Comparison of ENCODE assay signal across 26 cellular contexts in genomic region chr10:89613582-89613981, GRCh38.
"Had no signal": no experiment of that assay in that cellular context is flagged by ENCODE, and none has a peak within 500 bp of the region (broad histone marks: within the 10 kb centered on the region; RNA-seq: fewer than 3 reads in every experiment).

No MANE protein-coding gene starts in this region.

- DNase-seq: activated CD4-positive, alpha-beta T cell treated with anti-CD3 and anti-CD28 coated beads, Interleukin-2, amount 10 ng/mL, durations not matched to agents 24 days and 14 days; activated CD4-positive, CD25-positive, alpha-beta regulatory T cell treated with anti-CD3 and anti-CD28 coated beads, Interleukin-2, amount 50 U/mL, for 72 hours; activated CD8-positive, alpha-beta memory T cell treated with anti-CD3 and anti-CD28 coated beads, Interleukin-2, amount 10 ng/mL, durations not matched to agents 7 days and 5 days; activated CD8-positive, alpha-beta T cell treated with anti-CD3 and anti-CD28 coated beads, Interleukin-2, amount 10 ng/mL, durations not matched to agents 7 days and 5 days; activated effector memory CD4-positive, alpha-beta T cell treated with Interleukin-2 at 50 U/mL for 16 hours; activated naive CD4-positive, alpha-beta T cell treated with Interleukin-2 at 50 U/mL for 16 hours; activated T-cell treated with anti-CD3 and anti-CD28 coated beads, Interleukin-2, amount 50 U/mL, for 72 hours; aorta; cortex of kidney; foreskin keratinocyte; heart right ventricle; kidney glomerular epithelial cell; left lung; ovary; stimulated activated CD4-positive, alpha-beta T cell treated with anti-CD3 and anti-CD28 coated beads, Interleukin-4, amount 100 ng/mL, for 24 hours; SW 1271; T1000; trophoblast cell; WERI-Rb-1 had no signal

- H3K9me3 ChIP-seq: esophagus muscularis mucosa, left lung, neutrophil, ovary, thoracic aorta had no signal

- H3K27me3 ChIP-seq: esophagus muscularis mucosa, foreskin keratinocyte, heart right ventricle, left lung, neutrophil, ovary had no signal

- H3K36me3 ChIP-seq: left lung, neutrophil, ovary, thoracic aorta had no signal

- H3K4me3 ChIP-seq: esophagus muscularis mucosa, heart right ventricle, left lung, lung, ovary, skin epidermis, thoracic aorta had no signal

- H3K4me1 ChIP-seq: foreskin keratinocyte, left lung had no signal

- H3K27ac ChIP-seq: esophagus muscularis mucosa, foreskin keratinocyte, heart right ventricle, left lung, neutrophil, ovary, skin epidermis, thoracic aorta, WERI-Rb-1 had no signal

- ATAC-seq: activated CD8-positive, alpha-beta memory T cell treated with anti-CD3 and anti-CD28 coated beads, Interleukin-2, amount 10 ng/mL, durations not matched to agents 7 days and 5 days; activated CD8-positive, alpha-beta T cell treated with anti-CD3 and anti-CD28 coated beads, Interleukin-2, amount 10 ng/mL, durations not matched to agents 7 days and 5 days; activated T-cell treated with anti-CD3 and anti-CD28 coated beads, Interleukin-2, amount 50 U/mL, for 72 hours; foreskin keratinocyte; heart right ventricle; left lung; sciatic nerve; stimulated activated effector memory CD8-positive, alpha-beta T cell treated with anti-CD3 and anti-CD28 coated beads, Interleukin-12 subunit alpha, Interleukin-12 subunit beta, amount 100 ng/mL, for 72 hours had no signal
